In the genomic region with DNA sequence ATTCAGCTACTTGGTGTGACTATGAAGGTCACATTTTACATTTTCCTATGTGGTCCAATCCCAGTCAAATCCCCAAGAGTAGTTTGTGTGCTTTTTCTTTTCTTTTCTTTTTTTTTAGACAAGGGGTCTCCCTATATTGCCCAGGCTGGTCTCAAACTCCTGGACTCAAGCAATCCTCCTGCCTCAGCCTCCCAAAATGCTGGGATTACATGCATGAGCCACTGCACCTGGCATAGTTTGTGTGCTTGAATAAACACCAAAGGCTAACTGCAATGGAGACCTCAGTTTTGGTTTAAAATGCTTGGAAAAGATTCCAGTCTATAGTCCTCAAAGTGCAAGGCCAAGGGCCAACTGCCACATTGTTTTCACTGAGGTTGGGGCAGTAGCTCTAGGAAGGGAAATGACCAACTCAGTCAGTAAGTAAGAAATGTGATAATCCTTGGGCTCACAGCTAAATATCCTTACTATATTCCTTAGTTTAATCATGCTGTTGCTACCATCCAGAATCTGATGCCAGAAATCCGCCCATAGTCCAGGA, we compare ENCODE assay signal across 13 cellular contexts. TPM values are rescaled to one million over a fixed set of nuclear protein-coding genes. Genes with fewer than 3 reads are reported as not detected.
DNase-seq lines count a peak whose midpoint lies in the region; ATAC-seq and TF ChIP-seq lines count a peak whose summit lies in the region.
"Had no signal": no experiment of that assay in that cellular context is flagged by ENCODE, and none has a peak within 500 bp of the region (broad histone marks: within the 10 kb centered on the region; RNA-seq: fewer than 3 reads in every experiment).

No MANE protein-coding gene starts in this region.

- H3K4me3 Mint-ChIP-seq in memory B cell, result no peak overlapping the region
- H3K4me3 Mint-ChIP-seq in naive thymus-derived CD4-positive, alpha-beta T cell, result no peak overlapping the region
- H3K4me3 Mint-ChIP-seq: T-helper 2 cell treated with Interferon-gamma antibody and Interleukin-4, amounts not matched to agents 5 μg/mL and 100 μg/mL, for 36 hours had no signal

- H3K27me3 ChIP-seq in heart right ventricle (no peaks in the 10 kb centered on the region), transverse colon (no peaks in the 10 kb centered on the region)
- no peaks in the 10 kb centered on the region for H3K27me3 ChIP-seq in naive thymus-derived CD4-positive, alpha-beta T cell (ENCODE audit: control insufficient read depth in 2 of 2, insufficient read depth in 2 of 2, low read length in 2 of 2)
- H3K27me3 ChIP-seq: left lung, neutrophil had no signal

- no peaks in the 10 kb centered on the region for H3K9me3 Mint-ChIP-seq in memory B cell
- H3K9me3 Mint-ChIP-seq in naive thymus-derived CD4-positive, alpha-beta T cell, result no peaks in the 10 kb centered on the region
- H3K9me3 Mint-ChIP-seq: T-helper 2 cell treated with Interferon-gamma antibody and Interleukin-4, amounts not matched to agents 5 μg/mL and 100 μg/mL, for 36 hours had no signal

- no peaks in the 10 kb centered on the region for H3K9me3 ChIP-seq in heart right ventricle
- no peaks in the 10 kb centered on the region for H3K9me3 ChIP-seq in transverse colon
- no peaks in the 10 kb centered on the region for H3K9me3 ChIP-seq in naive thymus-derived CD4-positive, alpha-beta T cell (ENCODE audit: control insufficient read depth in 2 of 3, low read length in 3 of 3)
- H3K9me3 ChIP-seq: left lung, neutrophil had no signal

- 87 to 93% methylated on average over 1 of the region's 1 CpG for WGBS in heart right ventricle, 2 donors
- 91 to 92% methylated on average over 1 of the region's 1 CpG for WGBS in transverse colon (ENCODE audit: low coverage in 1 of 2), 2 donors

- H3K36me3 Mint-ChIP-seq in memory B cell, result peaks cover 2% of the 10 kb centered on the region
- peaks cover 0 to 8% (median 2%) of the 10 kb centered on the region in 5 donors for H3K36me3 Mint-ChIP-seq in naive thymus-derived CD4-positive, alpha-beta T cell

- H3K36me3 ChIP-seq in heart right ventricle (no peaks in the 10 kb centered on the region), transverse colon (no peaks in the 10 kb centered on the region)
- H3K36me3 ChIP-seq in naive thymus-derived CD4-positive, alpha-beta T cell (ENCODE audit: control insufficient read depth in 2 of 3, insufficient read depth in 3 of 3, low read length in 3 of 3), result peaks cover 0 to 3% (median 0%) of the 10 kb centered on the region in 3 experiments
- H3K36me3 ChIP-seq: left lung, neutrophil had no signal

- H3K27ac ChIP-seq in heart right ventricle (peak overlapping the region in 9 of 10 donors; percentile 31 to 86 (median 45)), transverse colon (peak overlapping the region in 3 of 4 donors; percentile 1 to 52 (median 45))
- H3K27ac ChIP-seq in naive thymus-derived CD4-positive, alpha-beta T cell (ENCODE audit: low read depth, low read length), result no peak overlapping the region
- H3K27ac ChIP-seq: neutrophil had no signal

- TF ChIP-seq EP300 in transverse colon (IDR thresholded peaks at IDR 0.05; ENCODE audit: low read depth), result no peak

- CTCF ChIA-PET in naive thymus-derived CD4-positive, alpha-beta T cell (lab: Charles Lee), result no interaction called here

- H3K4me1 Mint-ChIP-seq in memory B cell, result peaks cover 9% of the 10 kb centered on the region
- peaks cover 3 to 22% (median 18%) of the 10 kb centered on the region in 7 donors for H3K4me1 Mint-ChIP-seq in naive thymus-derived CD4-positive, alpha-beta T cell

- DNase-seq in heart right ventricle (no peak), left cardiac atrium (no peak), astrocyte of the hippocampus (ENCODE audit: low read depth, low spot score) (peak; percentile 16), memory B cell (ENCODE audit: low spot score in 2 of 2) (no peak), transverse colon (no peak)
- DNase-seq in naive thymus-derived CD4-positive, alpha-beta T cell, result no peak
- DNase-seq: activated naive CD4-positive, alpha-beta T cell treated with anti-CD3 and anti-CD28 coated beads, Interleukin-2, amount 50 U/mL, for 16 hours; left lung; stimulated activated CD4-positive, alpha-beta T cell treated with anti-CD3 and anti-CD28 coated beads, Interleukin-2, amount 100 ng/mL, for 24 hours had no signal

- no peak for TF ChIP-seq POLR2A in transverse colon (IDR thresholded peaks at IDR 0.05)

- ATAC-seq in heart right ventricle (peak in 2 of 8 donors; percentile 13 to 25), left cardiac atrium (no peak), memory B cell (ENCODE audit: low read depth) (no peak), HG03135 (IDR thresholded peaks at IDR 0.05; ENCODE audit: unreplicated experiment) (no peak), HG03039 (IDR thresholded peaks at IDR 0.05; ENCODE audit: unreplicated experiment) (no peak)
- ATAC-seq in naive thymus-derived CD4-positive, alpha-beta T cell, result no peak

- TF ChIP-seq CTCF in heart right ventricle (IDR thresholded peaks at IDR 0.05) (no peak), transverse colon (IDR thresholded peaks at IDR 0.05) (no peak)

- H3K27ac Mint-ChIP-seq in memory B cell, result peak overlapping the region; percentile 7
- H3K27ac Mint-ChIP-seq in naive thymus-derived CD4-positive, alpha-beta T cell, result peak overlapping the region in 2 of 9 donors; percentile 22 to 59
- H3K27ac Mint-ChIP-seq: T-helper 2 cell treated with Interferon-gamma antibody and Interleukin-4, amounts not matched to agents 5 μg/mL and 100 μg/mL, for 36 hours had no signal

- no peaks in the 10 kb centered on the region for H3K27me3 Mint-ChIP-seq in memory B cell
- H3K27me3 Mint-ChIP-seq in naive thymus-derived CD4-positive, alpha-beta T cell, result no peaks in the 10 kb centered on the region

- intact Hi-C loops in heart right ventricle (cut with DNase I), result loop anchor here in 1 of 10 donors (5.0 kb wide), 1 partner anchor 61 kb away; no protein-coding TSS in a partner anchor
- intact Hi-C loops in left cardiac atrium (cut with DNase I), result no loop called here
- intact Hi-C loops in transverse colon (cut with DNase I; ENCODE audit: low total_unique reads), result no loop called here
- intact Hi-C loops in naive thymus-derived CD4-positive, alpha-beta T cell (cut with micrococcal nuclease), result no loop called here

- H3K4me1 ChIP-seq in heart right ventricle (peaks cover 0 to 54% (median 29%) of the 10 kb centered on the region in 9 donors), transverse colon (peaks cover 0 to 12% (median 8%) of the 10 kb centered on the region in 4 donors)
- no peaks in the 10 kb centered on the region for H3K4me1 ChIP-seq in naive thymus-derived CD4-positive, alpha-beta T cell (ENCODE audit: control insufficient read depth in 2 of 2, insufficient read depth in 2 of 2, low read length in 2 of 2)

- in situ Hi-C loops in transverse colon (cut with MboI; ENCODE audit: low pct_ligation_motif_present in 1 of 4, low pct_unique_long_range_greater_than_20kb in 1 of 4, low sequenced_read_pairs in 3 of 4), result no loop called here

- no peak overlapping the region for H3K4me3 ChIP-seq in heart right ventricle
- no peak overlapping the region for H3K4me3 ChIP-seq in transverse colon
- H3K4me3 ChIP-seq in naive thymus-derived CD4-positive, alpha-beta T cell (ENCODE audit: low read length), result no peak overlapping the region
- H3K4me3 ChIP-seq: left lung had no signal

- POLR2A ChIA-PET in naive thymus-derived CD4-positive, alpha-beta T cell (lab: Charles Lee), result no interaction called here

RNA-seq across cellular contexts. Expression of gene EIF2B3, which starts 38.6 kb away (rescaled TPM):
- total RNA-seq in heart right ventricle, result 10 to 100 TPM; 33.6 to 50.2 (median 41.4) TPM
- polyA plus RNA-seq in heart right ventricle, result 10 to 100 TPM; 19.2 to 44.4 TPM
- total RNA-seq in left cardiac atrium, result 10 to 100 TPM; 26.2 to 34.0 TPM
- 10 to 100 TPM in 1 of 4 donors, 1 to 10 TPM in 3; 1.4 to 15.6 (median 8.3) TPM for total RNA-seq in transverse colon
- total RNA-seq in naive thymus-derived CD4-positive, alpha-beta T cell, result 10 to 100 TPM; 13.0 to 29.0 (median 17.8) TPM
- polyA plus RNA-seq in naive thymus-derived CD4-positive, alpha-beta T cell, result 10 to 100 TPM; 19.4 to 32.0 TPM
